In genomic region chr2:44927979-44928659, GRCh38 we compare ENCODE assay signal across 16 cellular contexts. TPM values are rescaled to one million over a fixed set of nuclear protein-coding genes. Genes with fewer than 3 reads are reported as not detected.
DNase-seq lines count a peak whose midpoint lies in the region; ATAC-seq and TF ChIP-seq lines count a peak whose summit lies in the region.
"Had no signal": no experiment of that assay in that cellular context is flagged by ENCODE, and none has a peak within 500 bp of the region (broad histone marks: within the 10 kb centered on the region; RNA-seq: fewer than 3 reads in every experiment).

No MANE protein-coding gene starts in this region.

- H3K36me3 Mint-ChIP-seq in MCF 10A (ENCODE audit: insufficient read depth, unreplicated experiment) = no peaks in the 10 kb centered on the region
- H3K36me3 Mint-ChIP-seq in neural progenitor cell = no peaks in the 10 kb centered on the region
- H3K36me3 Mint-ChIP-seq: naive thymus-derived CD4-positive, alpha-beta T cell had no signal

- H3K9me3 ChIP-seq in breast epithelium (no peaks in the 10 kb centered on the region), neural progenitor cell (ENCODE audit: low read depth) (no peaks in the 10 kb centered on the region), thoracic aorta (no peaks in the 10 kb centered on the region)
- H3K9me3 ChIP-seq: adrenal gland, SK-N-SH had no signal

- intact Hi-C loops in breast epithelium (cut with DNase I; ENCODE audit: low total_unique reads) = no loop called here
- intact Hi-C loops in MCF 10A (cut with micrococcal nuclease) = no loop called here

- H3K4me3 Mint-ChIP-seq in MCF 10A (ENCODE audit: unreplicated experiment) = no peak overlapping the region
- peak overlapping the region; percentile 77 for H3K4me3 Mint-ChIP-seq in neural progenitor cell
- H3K4me3 Mint-ChIP-seq: activated T-cell treated with anti-CD3 and anti-CD28 coated beads, Interleukin-2, amount 50 U/mL, for 24 hours had no signal

- H3K4me1 ChIP-seq in breast epithelium = peaks cover 0 to 6% of the 10 kb centered on the region in 2 donors
- peaks cover 91% of the 10 kb centered on the region for H3K4me1 ChIP-seq in neural progenitor cell
- H3K4me1 ChIP-seq in thoracic aorta (ENCODE audit: control insufficient read depth in 1 of 2, low read depth in 2 of 2) = peaks cover 13 to 19% of the 10 kb centered on the region in 2 donors

- no peak for TF ChIP-seq POLR2A in breast epithelium (IDR thresholded peaks at IDR 0.05)

- peak overlapping the region; percentile 15 to 62 (median 35) for H3K4me3 ChIP-seq in breast epithelium
- H3K4me3 ChIP-seq in neural progenitor cell = peak overlapping the region; percentile 42
- peak overlapping the region; percentile 68 for H3K4me3 ChIP-seq in thoracic aorta

- H4K20me1 ChIP-seq in neural progenitor cell (ENCODE audit: low read depth) = peaks cover 74% of the 10 kb centered on the region

- H3K4me1 Mint-ChIP-seq in MCF 10A (ENCODE audit: insufficient read depth, unreplicated experiment) = no peaks in the 10 kb centered on the region
- peaks cover 27% of the 10 kb centered on the region for H3K4me1 Mint-ChIP-seq in neural progenitor cell

- H3K27ac ChIP-seq in breast epithelium (no peak overlapping the region), neural progenitor cell (no peak overlapping the region), thoracic aorta (no peak overlapping the region)
- H3K27ac ChIP-seq: adrenal gland had no signal

- H3K36me3 ChIP-seq in breast epithelium = no peaks in the 10 kb centered on the region
- H3K36me3 ChIP-seq in neural progenitor cell = no peaks in the 10 kb centered on the region
- H3K36me3 ChIP-seq in thoracic aorta = no peaks in the 10 kb centered on the region
- H3K36me3 ChIP-seq: adrenal gland had no signal

- H2AFZ ChIP-seq in neural progenitor cell (replicated peaks) = no peak overlapping the region

- H3K27me3 Mint-ChIP-seq in MCF 10A (ENCODE audit: insufficient read depth, unreplicated experiment) = peaks cover 41% of the 10 kb centered on the region
- H3K27me3 Mint-ChIP-seq in neural progenitor cell (ENCODE audit: insufficient read depth, low read depth) = peaks cover 85% of the 10 kb centered on the region

- TF ChIP-seq CTCF in breast epithelium (IDR thresholded peaks at IDR 0.05) (no peak), MCF 10A (IDR thresholded peaks at IDR 0.05; ENCODE audit: unreplicated experiment) (no peak), neural progenitor cell (IDR thresholded peaks at IDR 0.05) (no peak), thoracic aorta (IDR thresholded peaks at IDR 0.05) (no peak)

- no peak for DNase-seq in breast epithelium (ENCODE audit: low spot score in 2 of 2)
- no peak for DNase-seq in MCF 10A (ENCODE audit: unreplicated experiment)
- peak; percentile 68 for DNase-seq in ecto neural progenitor cell (ENCODE audit: low spot score)
- peak; percentile 86 for DNase-seq in neural progenitor cell (ENCODE audit: low spot score)
- no peak for DNase-seq in thoracic aorta (ENCODE audit: low spot score)
- no peak for DNase-seq in 8988T
- no peak for DNase-seq in activated CD8-positive, alpha-beta memory T cell treated with anti-CD3 and anti-CD28 coated beads for 24 hours
- DNase-seq: activated T-cell treated with anti-CD3 and anti-CD28 coated beads, Interleukin-2, amount 50 U/mL, for 24 hours; adrenal gland; naive thymus-derived CD4-positive, alpha-beta T cell; NCI-H2081 treated with DMSO at 0.1 percent for 48 hours; SK-N-SH; stimulated activated CD4-positive, alpha-beta T cell treated with anti-CD3 and anti-CD28 coated beads, Interleukin-12 subunit alpha, Interleukin-12 subunit beta, amount 100 ng/mL, for 4 hours had no signal

- CTCF ChIA-PET in MCF 10A (lab: Yijun Ruan, JAX) = interaction anchor here (1.1 to 1.5 kb wide), 2 partner anchors 27 to 448 kb away, joined by 5 to 6 read pairs; no protein-coding TSS in a partner anchor

- H3K27me3 ChIP-seq in breast epithelium = peaks cover 10 to 93% of the 10 kb centered on the region in 2 donors
- H3K27me3 ChIP-seq in neural progenitor cell = peaks cover 86% of the 10 kb centered on the region
- H3K27me3 ChIP-seq in thoracic aorta (replicated peaks; ENCODE audit: insufficient read depth) = peaks cover 4% of the 10 kb centered on the region

- H3K9ac ChIP-seq in neural progenitor cell = no peak overlapping the region
- H3K9ac ChIP-seq: SK-N-SH had no signal

- H3K4me2 ChIP-seq in neural progenitor cell = peak overlapping the region; percentile 82
- H3K4me2 ChIP-seq: SK-N-SH had no signal

- H3K27ac Mint-ChIP-seq in MCF 10A (ENCODE audit: low read depth, unreplicated experiment) (no peak overlapping the region), neural progenitor cell (no peak overlapping the region)
- H3K27ac Mint-ChIP-seq: activated T-cell treated with anti-CD3 and anti-CD28 coated beads, Interleukin-2, amount 50 U/mL, for 24 hours; naive thymus-derived CD4-positive, alpha-beta T cell had no signal

- no peak for ATAC-seq in thoracic aorta (ENCODE audit: insufficient number of reproducible peaks, low FRiP score, low read depth)
- ATAC-seq in activated CD4-positive, CD25-positive, alpha-beta regulatory T cell treated with anti-CD3 and anti-CD28 coated beads, Interleukin-2, amount 50 U/mL, for 24 hours = no peak
- ATAC-seq: naive thymus-derived CD4-positive, alpha-beta T cell had no signal

- H3K9me3 Mint-ChIP-seq in MCF 10A (ENCODE audit: unreplicated experiment) (no peaks in the 10 kb centered on the region), neural progenitor cell (peaks cover 8% of the 10 kb centered on the region)
- H3K9me3 Mint-ChIP-seq: activated T-cell treated with anti-CD3 and anti-CD28 coated beads, Interleukin-2, amount 50 U/mL, for 24 hours had no signal

- peaks cover 86% of the 10 kb centered on the region for H3F3A ChIP-seq in neural progenitor cell (ENCODE audit: low read depth)

- BruUV-seq in MCF 10A (replicated peaks; lab: Mats Ljungman, UMichigan) = no TSS peak

- H3K79me2 ChIP-seq in neural progenitor cell (ENCODE audit: low read depth) = peaks cover 94% of the 10 kb centered on the region

- POLR2A ChIA-PET in MCF 10A (lab: Yijun Ruan, JAX) = no interaction called here

RNA-seq across cellular contexts. Expression of gene SIX3, which starts 13.4 kb away (rescaled TPM):
- total RNA-seq in breast epithelium (not detected), MCF 10A (2022) (not detected in 2 replicates), neural progenitor cell (ENCODE audit: low replicate concordance) (14.5 and 28.8 TPM in 2 replicates), thoracic aorta (under 1 TPM in 1 of 2 donors, not detected in 1; 0.14 TPM)
- total RNA-seq: adrenal gland; dermis microvascular lymphatic vessel endothelial cell; naive thymus-derived CD4-positive, alpha-beta T cell; urinary bladder had no signal

Comparison
In these comparisons a context has a peak if more than half of its experiments do, and no peak if none do; other contexts are left out.
1. DNase-seq: peak in ecto neural progenitor cell (single experiment) and neural progenitor cell (single experiment); none in breast epithelium (0 of 2), MCF 10A (single experiment), thoracic aorta (single experiment), 8988T (single experiment) and activated CD8-positive, alpha-beta memory T cell treated with anti-CD3 and anti-CD28 coated beads for 24 hours (single experiment).
2. RNA of gene SIX3, which starts 13.4 kb away (total RNA-seq): 14.5 to 28.8 TPM in neural progenitor cell; 0.14 TPM in thoracic aorta, not detected in breast epithelium and not detected in MCF 10A; every median in the first group is over 10 times any median in the second.
3. Peak in every context shown above with its lines, with median percentiles within 50 percentile points of each other: H3K4me3 ChIP-seq.